In genomic region chr13:54379461-54379860, GRCh38 we compare ENCODE assay signal across 20 cellular contexts.
"Had no signal": no experiment of that assay in that cellular context is flagged by ENCODE, and none has a peak within 500 bp of the region (broad histone marks: within the 10 kb centered on the region; RNA-seq: fewer than 3 reads in every experiment).

No MANE protein-coding gene starts in this region.

- DNase-seq: hippocampal formation; hypothalamus; immature natural killer cell; islet precursor cell; kidney glomerular epithelial cell; left cardiac atrium; left colon; left lung; left ventricle myocardium inferior; left ventricle myocardium superior; lower lobe of right lung; mammary epithelial cell; mesenchymal stem cell; mesendoderm; midbrain; mucosa of descending colon; naive B cell; naive thymus-derived CD4-positive, alpha-beta T cell; naive thymus-derived CD8-positive, alpha-beta T cell had no signal

- ATAC-seq: left cardiac atrium; left colon; left lobe of liver; left lung; left ventricle myocardium superior; lower lobe of right lung; mucosa of descending colon; naive thymus-derived CD4-positive, alpha-beta T cell; naive thymus-derived CD8-positive, alpha-beta T cell had no signal
